2 cellular contexts compared by ENCODE assay signal in genomic region chr2:112820343-112820742, GRCh38.
TF ChIP-seq lines count a peak whose summit lies in the region.

No MANE protein-coding gene starts in this region.

TF ChIP-seq in GM12878, 131 proteins besides CTCF, POLR2A, EP300 and RAD21:
- TF ChIP-seq USF2 (IDR thresholded peaks at IDR 0.05; ENCODE audit: borderline replicate concordance, low read depth, low read length), result no peak
- TF ChIP-seq ZNF592 (IDR thresholded peaks at IDR 0.05), result 0 out of 2 replicates have a peak, but pooled peaks have one; percentile 54

TF ChIP-seq in HepG2, 621 proteins besides CTCF, POLR2A, EP300 and RAD21:
- TF ChIP-seq ZC3H13 (CRISPR knock-in tag; IDR thresholded peaks at IDR 0.05), result no peak
- TF ChIP-seq ZFAT (CRISPR knock-in tag; conservative IDR thresholded peaks at IDR 0.05), result no peak
- TF ChIP-seq CHCHD3 (CRISPR knock-in tag; IDR thresholded peaks at IDR 0.05), result no peak
- no peak for TF ChIP-seq ZNF383 (CRISPR knock-in tag; IDR thresholded peaks at IDR 0.05; ENCODE audit: borderline replicate concordance)
- TF ChIP-seq, protein P1, sequence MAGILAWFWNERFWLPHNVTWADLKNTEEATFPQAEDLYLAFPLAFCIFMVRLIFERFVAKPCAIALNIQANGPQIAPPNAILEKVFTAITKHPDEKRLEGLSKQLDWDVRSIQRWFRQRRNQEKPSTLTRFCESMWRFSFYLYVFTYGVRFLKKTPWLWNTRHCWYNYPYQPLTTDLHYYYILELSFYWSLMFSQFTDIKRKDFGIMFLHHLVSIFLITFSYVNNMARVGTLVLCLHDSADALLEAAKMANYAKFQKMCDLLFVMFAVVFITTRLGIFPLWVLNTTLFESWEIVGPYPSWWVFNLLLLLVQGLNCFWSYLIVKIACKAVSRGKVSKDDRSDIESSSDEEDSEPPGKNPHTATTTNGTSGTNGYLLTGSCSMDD (CRISPR knock-in tag; IDR thresholded peaks at IDR 0.05), result no peak
- TF ChIP-seq, protein P2, sequence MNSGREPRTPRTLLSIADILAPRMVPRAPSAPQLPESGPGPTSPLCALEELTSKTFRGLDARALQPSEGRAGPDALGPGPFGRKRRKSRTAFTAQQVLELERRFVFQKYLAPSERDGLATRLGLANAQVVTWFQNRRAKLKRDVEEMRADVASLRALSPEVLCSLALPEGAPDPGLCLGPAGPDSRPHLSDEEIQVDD (CRISPR knock-in tag; IDR thresholded peaks at IDR 0.05; ENCODE audit: borderline replicate concordance), result no peak
- no peak for TF ChIP-seq ZNF761 (CRISPR knock-in tag; conservative IDR thresholded peaks at IDR 0.05)
- no peak for TF ChIP-seq USF2 (IDR thresholded peaks at IDR 0.05; ENCODE audit: low read depth, low read length)
- TF ChIP-seq USF2 (CRISPR knock-in tag; IDR thresholded peaks at IDR 0.05; ENCODE audit: borderline replicate concordance), result no peak
- TF ChIP-seq ZNF367 (CRISPR knock-in tag; IDR thresholded peaks at IDR 0.05; ENCODE audit: borderline replicate concordance), result no peak
- TF ChIP-seq ZNF639 (CRISPR knock-in tag; conservative IDR thresholded peaks at IDR 0.05), result no peak
- TF ChIP-seq HOXA7 (CRISPR knock-in tag; IDR thresholded peaks at IDR 0.05), result no peak
- TF ChIP-seq TBP (CRISPR knock-in tag; IDR thresholded peaks at IDR 0.05), result no peak
- TF ChIP-seq PBX2 (CRISPR knock-in tag; IDR thresholded peaks at IDR 0.05), result no peak
- TF ChIP-seq SETDB1 (CRISPR knock-in tag; IDR thresholded peaks at IDR 0.05; ENCODE audit: borderline replicate concordance), result no peak
- TF ChIP-seq SOX5 (CRISPR knock-in tag; IDR thresholded peaks at IDR 0.05; ENCODE audit: borderline replicate concordance), result 0 out of 2 replicates have a peak, but pooled peaks have one; percentile 10
- TF ChIP-seq ETS1 (CRISPR knock-in tag; IDR thresholded peaks at IDR 0.05), result no peak
- no peak for TF ChIP-seq CBX2 (IDR thresholded peaks at IDR 0.05; ENCODE audit: low read depth, low read length)
- no peak for TF ChIP-seq CBX2 (CRISPR knock-in tag; IDR thresholded peaks at IDR 0.05; ENCODE audit: low read depth)
- no peak for TF ChIP-seq ATF7 (IDR thresholded peaks at IDR 0.05)
- no peak for TF ChIP-seq ATF7 (CRISPR knock-in tag; IDR thresholded peaks at IDR 0.05)
- TF ChIP-seq SNRNP70 (IDR thresholded peaks at IDR 0.05; ENCODE audit: low read depth, low read length), result no peak
- no peak for TF ChIP-seq AKNA (CRISPR knock-in tag; IDR thresholded peaks at IDR 0.05; ENCODE audit: borderline replicate concordance)
- no peak for TF ChIP-seq ZNF567 (CRISPR knock-in tag; IDR thresholded peaks at IDR 0.05; ENCODE audit: borderline replicate concordance)
- 0 out of 2 replicates have a peak, but pooled peaks have one; percentile 33 for TF ChIP-seq TCF7L2 (IDR thresholded peaks at IDR 0.05; ENCODE audit: low read depth, low read length)
- no peak for TF ChIP-seq ZFP36L1 (CRISPR knock-in tag; IDR thresholded peaks at IDR 0.05)
- TF ChIP-seq ZGPAT (CRISPR knock-in tag; IDR thresholded peaks at IDR 0.05), result 0 out of 2 replicates have a peak, but pooled peaks have one; percentile 26
- peak; percentile 22; the same call in 1 of the 2 replicates for TF ChIP-seq GATAD2A (CRISPR knock-in tag; IDR thresholded peaks at IDR 0.05)
